23 cellular contexts compared by ENCODE assay signal in genomic region chr3:116661196-116661595, GRCh38. TPM values are rescaled to one million over a fixed set of nuclear protein-coding genes. Genes with fewer than 3 reads are reported as not detected.
"Had no signal": no experiment of that assay in that cellular context is flagged by ENCODE, and none has a peak within 500 bp of the region (broad histone marks: within the 10 kb centered on the region; RNA-seq: fewer than 3 reads in every experiment).

No MANE protein-coding gene starts in this region.

- H3K4me2 ChIP-seq: SK-N-SH had no signal

- H3K9me3 ChIP-seq: MG63, SK-N-SH had no signal

- H3K9ac ChIP-seq: SK-N-SH had no signal

- H3K4me3 ChIP-seq: MG63 had no signal

- H3K36me3 ChIP-seq: MG63 had no signal

- DNase-seq: KBM-7, MG63, NCI-H1092, NCI-H1105 treated with DMSO at 0.1 percent for 48 hours, NCI-H1417 treated with DMSO at 0.1 percent for 48 hours, NCI-H146, NCI-H187, NCI-H2029, NCI-H2081 treated with DMSO at 0.1 percent for 48 hours, NCI-H2171, NCI-H226, NCI-H446, NCI-H510A, NCI-H524 treated with DMSO at 0.1 percent for 48 hours, NCI-H69, NCI-H774, RPMI8226, SHP77, SK-N-SH had no signal

- H3K27me3 ChIP-seq: MG63 had no signal

- FAIRE-seq: RCC 7860 had no signal

RNA-seq across cellular contexts. Expression of gene TUSC7, which starts 48.4 kb away (rescaled TPM):
- total RNA-seq: HT1080, LHCN-M2, SK-MEL-5 had no signal
- polyA plus RNA-seq: SK-N-SH had no signal
